8 cellular contexts compared by ENCODE assay signal in genomic region chr22:24106385-24107381, GRCh38.
DNase-seq lines count a peak whose midpoint lies in the region; ATAC-seq lines count a peak whose summit lies in the region.

No MANE protein-coding gene starts in this region.

- peaks cover 33% of the 10 kb centered on the region for H3K36me3 Mint-ChIP-seq in activated CD8-positive, alpha-beta memory T cell treated with anti-CD3 and anti-CD28 coated beads, Interleukin-2, amount 10 ng/mL, durations not matched to agents 7 days and 5 days

- ATAC-seq in activated CD8-positive, alpha-beta memory T cell treated with anti-CD3 and anti-CD28 coated beads, Interleukin-2, amount 10 ng/mL, durations not matched to agents 7 days and 5 days = peak; percentile 58
- ATAC-seq in left cardiac atrium (peak; percentile 16 to 45), HG03045 (IDR thresholded peaks at IDR 0.05; ENCODE audit: unreplicated experiment) (no peak)

- H3K9me3 Mint-ChIP-seq in activated CD8-positive, alpha-beta memory T cell treated with anti-CD3 and anti-CD28 coated beads, Interleukin-2, amount 10 ng/mL, durations not matched to agents 7 days and 5 days (ENCODE audit: low read depth) = no peaks in the 10 kb centered on the region

- no peaks in the 10 kb centered on the region for H3K27me3 Mint-ChIP-seq in activated CD8-positive, alpha-beta memory T cell treated with anti-CD3 and anti-CD28 coated beads, Interleukin-2, amount 10 ng/mL, durations not matched to agents 7 days and 5 days

- H3K27ac Mint-ChIP-seq in activated CD8-positive, alpha-beta memory T cell treated with anti-CD3 and anti-CD28 coated beads, Interleukin-2, amount 10 ng/mL, durations not matched to agents 7 days and 5 days = peak overlapping the region; percentile 70

- no peak overlapping the region for H3K4me3 Mint-ChIP-seq in activated CD8-positive, alpha-beta memory T cell treated with anti-CD3 and anti-CD28 coated beads, Interleukin-2, amount 10 ng/mL, durations not matched to agents 7 days and 5 days

- DNase-seq in NCI-H82 (lab: John Stamatoyannopoulos, UW) = peak; percentile 21
- no peak for DNase-seq in NCI-H82 treated with DMSO at 0.1 percent for 48 hours (lab: John Stamatoyannopoulos, UW; ENCODE audit: unreplicated experiment)
- peak; percentile 57 for DNase-seq in activated CD8-positive, alpha-beta memory T cell treated with anti-CD3 and anti-CD28 coated beads, Interleukin-2, amount 10 ng/mL, durations not matched to agents 7 days and 5 days
- DNase-seq in left cardiac atrium = no peak
- peak; percentile 24 for DNase-seq in stimulated activated naive CD4-positive, alpha-beta T cell treated with Interleukin-2 at 50 U/mL for 16 hours (lab: John Stamatoyannopoulos, UW)
- no peak for DNase-seq in NCI-H1417 (lab: John Stamatoyannopoulos, UW)
- DNase-seq in NCI-H1105 (lab: John Stamatoyannopoulos, UW) = no peak

- peaks cover 45% of the 10 kb centered on the region for H3K4me1 Mint-ChIP-seq in activated CD8-positive, alpha-beta memory T cell treated with anti-CD3 and anti-CD28 coated beads, Interleukin-2, amount 10 ng/mL, durations not matched to agents 7 days and 5 days

- CTCF ChIA-PET in activated CD8-positive, alpha-beta memory T cell treated with anti-CD3 and anti-CD28 coated beads, Interleukin-2, amount 10 ng/mL, durations not matched to agents 7 days and 5 days (lab: Charles Lee) = interaction anchor here (0.7 to 5.5 kb wide), 7 partner anchors 16 to 141 kb away, joined by 3 to 31 read pairs (median 3); no protein-coding TSS in a partner anchor

- intact Hi-C loops in left cardiac atrium (cut with DNase I) = loop anchor here in 1 of 2 donors (5.0 kb wide), 1 partner anchor 56 kb away; no protein-coding TSS in a partner anchor

Comparison
In these comparisons a context has a peak if more than half of its experiments do, and no peak if none do; other contexts are left out.
1. DNase-seq: peak in NCI-H82 (single experiment), activated CD8-positive, alpha-beta memory T cell treated with anti-CD3 and anti-CD28 coated beads, Interleukin-2, amount 10 ng/mL, durations not matched to agents 7 days and 5 days (single experiment) and stimulated activated naive CD4-positive, alpha-beta T cell treated with Interleukin-2 at 50 U/mL for 16 hours (single experiment); none in NCI-H82 treated with DMSO at 0.1 percent for 48 hours (single experiment), left cardiac atrium (single experiment), NCI-H1417 (0 of 3) and NCI-H1105 (single experiment).